Comparison of ENCODE assay signal across 11 cellular contexts in the genomic region with DNA sequence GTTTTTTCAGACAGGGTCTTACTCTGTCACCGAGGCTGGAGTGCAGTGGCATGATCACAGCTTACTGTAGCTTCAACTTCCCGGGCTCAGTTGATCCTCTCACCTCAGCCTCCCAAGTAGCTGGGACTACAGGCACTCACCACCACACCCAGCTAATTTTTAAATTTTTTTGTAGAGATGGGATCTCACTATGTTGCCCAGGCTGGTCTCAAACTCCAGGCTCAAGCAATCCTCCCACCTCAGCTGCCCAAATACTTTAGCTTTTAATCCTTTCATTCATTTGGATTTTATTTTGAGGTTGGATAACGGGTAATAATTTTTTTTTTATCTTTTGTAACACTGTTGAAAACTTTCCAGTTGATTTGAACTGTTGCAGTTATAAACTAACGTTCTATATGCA. TPM values are rescaled to one million over a fixed set of nuclear protein-coding genes. Genes with fewer than 3 reads are reported as not detected.
"Had no signal": no experiment of that assay in that cellular context is flagged by ENCODE, and none has a peak within 500 bp of the region (broad histone marks: within the 10 kb centered on the region; RNA-seq: fewer than 3 reads in every experiment).

No MANE protein-coding gene starts in this region.

RNA-seq across cellular contexts. Expression of gene IL13, which starts 24.4 kb away (rescaled TPM):
- total RNA-seq: OCI-LY7, PC-3, PC-9, Peyer's patch, Right ventricle myocardium inferior, Right ventricle myocardium superior, RPMI7951, SJCRH30, SJSA1, SK-MEL-5 had no signal

RNA-seq across cellular contexts. Expression of gene IL4, which starts 40.2 kb away (rescaled TPM):
- total RNA-seq: OCI-LY7, PC-3, PC-9, Peyer's patch, Right ventricle myocardium inferior, Right ventricle myocardium superior, RPMI7951, SJCRH30, SJSA1, SK-MEL-5 had no signal
- polyA plus RNA-seq: SK-N-SH had no signal
